ENCODE assay signal across 9 cellular contexts in the genomic region with DNA sequence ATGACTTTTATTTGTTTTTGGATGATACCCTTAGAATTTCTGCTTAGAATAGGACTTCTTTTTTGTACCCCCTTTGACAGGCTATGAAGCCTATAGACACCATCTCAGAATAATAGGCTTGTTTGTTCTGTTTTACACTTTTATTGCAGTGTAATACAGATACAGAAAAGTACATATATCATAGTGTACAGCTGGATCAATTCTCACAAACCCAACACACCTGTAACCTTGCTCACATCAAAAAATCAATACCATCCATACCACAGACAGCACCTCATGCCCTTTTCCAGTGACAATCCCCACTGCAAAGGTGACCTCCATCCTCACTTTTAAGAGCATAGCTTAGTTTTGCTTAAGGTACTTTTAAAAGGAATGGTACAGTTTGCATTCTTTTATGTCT.
"Had no signal": no experiment of that assay in that cellular context is flagged by ENCODE, and none has a peak within 500 bp of the region (broad histone marks: within the 10 kb centered on the region; RNA-seq: fewer than 3 reads in every experiment).

No MANE protein-coding gene starts in this region.

- H3K4me3 ChIP-seq: GM23248, HAP-1, K562 had no signal

- H3K9ac ChIP-seq: GM23248 had no signal

- H3K4me1 ChIP-seq: HAP-1 had no signal

- H3K9me3 ChIP-seq: HAP-1 had no signal

- H3K36me3 ChIP-seq: HAP-1 had no signal

- DNase-seq: GM23248, GOT3, H7, HFFc6, IMR-90 had no signal

- ATAC-seq: HCT116, K562 had no signal

- FAIRE-seq: K562 had no signal

- H2AFZ ChIP-seq: GM23248 had no signal

- H3K27ac ChIP-seq: GM23248, HL-60 had no signal
